ENCODE assay signal across 11 cellular contexts in genomic region chr22:19522190-19522880, GRCh38. TPM values are rescaled to one million over a fixed set of nuclear protein-coding genes. Genes with fewer than 3 reads are reported as not detected.
DNase-seq lines count a peak whose midpoint lies in the region; ATAC-seq and TF ChIP-seq lines count a peak whose summit lies in the region.
"Had no signal": no experiment of that assay in that cellular context is flagged by ENCODE, and none has a peak within 500 bp of the region (broad histone marks: within the 10 kb centered on the region; RNA-seq: fewer than 3 reads in every experiment).

No MANE protein-coding gene starts in this region.

- H3K4me1 ChIP-seq in vagina: peaks cover 20% of the 10 kb centered on the region
- H3K4me1 ChIP-seq: Caco-2 had no signal

- no peaks in the 10 kb centered on the region for H3K9me3 ChIP-seq in vagina
- H3K9me3 ChIP-seq: Caco-2 had no signal

- H3K9me3 Mint-ChIP-seq in activated naive CD8-positive, alpha-beta T cell treated with anti-CD3 and anti-CD28 coated beads, Interleukin-2, amount 10 ng/mL, durations not matched to agents 7 days and 5 days: no peaks in the 10 kb centered on the region
- no peaks in the 10 kb centered on the region for H3K9me3 Mint-ChIP-seq in HFFc6

- no peaks in the 10 kb centered on the region for H3K36me3 ChIP-seq in vagina

- no peaks in the 10 kb centered on the region for H3K27me3 ChIP-seq in vagina

- intact Hi-C loops in Right ventricle myocardium inferior (cut with DNase I) (loop anchor here (5.0 kb wide), 1 partner anchor 100 kb away; no protein-coding TSS in a partner anchor), left cardiac atrium (cut with DNase I) (loop anchor here (10.0 kb wide), 2 partner anchors 52 to 102 kb away; no protein-coding TSS in a partner anchor), vagina (cut with DNase I) (no loop called here)

- H3K27me3 Mint-ChIP-seq in activated naive CD8-positive, alpha-beta T cell treated with anti-CD3 and anti-CD28 coated beads, Interleukin-2, amount 10 ng/mL, durations not matched to agents 7 days and 5 days: peaks cover 24% of the 10 kb centered on the region
- H3K27me3 Mint-ChIP-seq in HFFc6 (ENCODE audit: insufficient read depth): peaks cover 22% of the 10 kb centered on the region

- no peak for TF ChIP-seq POLR2A in vagina (IDR thresholded peaks at IDR 0.05)

- ATAC-seq in Right ventricle myocardium inferior: peak; percentile 64
- ATAC-seq in left cardiac atrium: no peak
- no peak for ATAC-seq in activated naive CD8-positive, alpha-beta T cell treated with anti-CD3 and anti-CD28 coated beads, Interleukin-2, amount 10 ng/mL, durations not matched to agents 7 days and 5 days (ENCODE audit: low read depth)
- ATAC-seq in GM21717 (IDR thresholded peaks at IDR 0.05; ENCODE audit: unreplicated experiment): no peak
- no peak for ATAC-seq in HG03342 (IDR thresholded peaks at IDR 0.05; ENCODE audit: unreplicated experiment)

- H3K4me3 ChIP-seq in vagina: peak overlapping the region; percentile 38 to 44

- peaks cover 2% of the 10 kb centered on the region for H3K4me1 Mint-ChIP-seq in activated naive CD8-positive, alpha-beta T cell treated with anti-CD3 and anti-CD28 coated beads, Interleukin-2, amount 10 ng/mL, durations not matched to agents 7 days and 5 days
- peaks cover 3% of the 10 kb centered on the region for H3K4me1 Mint-ChIP-seq in HFFc6 (ENCODE audit: low read depth)

- no peak overlapping the region for H3K27ac Mint-ChIP-seq in activated naive CD8-positive, alpha-beta T cell treated with anti-CD3 and anti-CD28 coated beads, Interleukin-2, amount 10 ng/mL, durations not matched to agents 7 days and 5 days
- no peak overlapping the region for H3K27ac Mint-ChIP-seq in HFFc6

- peak overlapping the region; percentile 68 for H3K27ac ChIP-seq in vagina

- peaks cover 3% of the 10 kb centered on the region for H3K36me3 Mint-ChIP-seq in activated naive CD8-positive, alpha-beta T cell treated with anti-CD3 and anti-CD28 coated beads, Interleukin-2, amount 10 ng/mL, durations not matched to agents 7 days and 5 days
- 0 out of 2 replicates have a peak, but pooled peaks cover 3% of the 10 kb centered on the region for H3K36me3 Mint-ChIP-seq in HFFc6 (ENCODE audit: low read depth)

- H3K4me3 Mint-ChIP-seq in activated naive CD8-positive, alpha-beta T cell treated with anti-CD3 and anti-CD28 coated beads, Interleukin-2, amount 10 ng/mL, durations not matched to agents 7 days and 5 days: peak overlapping the region; percentile 12
- no peak overlapping the region for H3K4me3 Mint-ChIP-seq in HFFc6

- DNase-seq in Right ventricle myocardium inferior (ENCODE audit: missing footprints): no peak
- DNase-seq in left cardiac atrium: no peak
- DNase-seq in activated naive CD8-positive, alpha-beta T cell treated with anti-CD3 and anti-CD28 coated beads, Interleukin-2, amount 10 ng/mL, durations not matched to agents 7 days and 5 days: peak; percentile 33
- peak; percentile 72 for DNase-seq in medulla oblongata (ENCODE audit: extremely low spot score)
- DNase-seq in vagina (ENCODE audit: extremely low spot score in 2 of 2): peak in 1 of 2 donors; percentile 71
- DNase-seq in HFFc6: no peak
- DNase-seq: Caco-2, foreskin melanocyte, NCI-H187 had no signal

- POLR2A ChIA-PET in activated naive CD8-positive, alpha-beta T cell treated with anti-CD3 and anti-CD28 coated beads, Interleukin-2, amount 10 ng/mL, durations not matched to agents 7 days and 5 days (lab: Charles Lee): no interaction called here

- TF ChIP-seq CTCF in vagina (IDR thresholded peaks at IDR 0.05): no peak
- no peak for TF ChIP-seq CTCF in HFFc6 (IDR thresholded peaks at IDR 0.05)

RNA-seq across cellular contexts. Expression of gene CLDN5, which starts 1.9 kb away (rescaled TPM):
- 29.9 TPM for total RNA-seq in Right ventricle myocardium inferior
- 10 to 100 TPM; 23.3 to 42.1 TPM for total RNA-seq in left cardiac atrium
- not detected for total RNA-seq in activated naive CD8-positive, alpha-beta T cell treated with anti-CD3 and anti-CD28 coated beads, Interleukin-2, amount 10 ng/mL, durations not matched to agents 7 days and 5 days
- total RNA-seq in vagina: 228 TPM
- under 1 TPM in 1 of 6 experiments, not detected in 5; 0.16 TPM for total RNA-seq in HFFc6 (2021; fragmentation: NEBNext Ultra II Directional; extraction: Animal tissue kit (Norgen Biotek cat#: 25700))
- total RNA-seq: Caco-2 had no signal

RNA-seq across cellular contexts. Expression of gene CDC45, which starts 42.6 kb away (rescaled TPM):
- total RNA-seq in Right ventricle myocardium inferior (0.76 TPM), left cardiac atrium (1 to 10 TPM in 1 of 2 donors, under 1 TPM in 1; 0.34 to 2.1 TPM), vagina (0.74 TPM)
- 10 to 100 TPM; 54.2 to 56.1 TPM for total RNA-seq in activated naive CD8-positive, alpha-beta T cell treated with anti-CD3 and anti-CD28 coated beads, Interleukin-2, amount 10 ng/mL, durations not matched to agents 7 days and 5 days
- total RNA-seq in HFFc6 (2021; fragmentation: NEBNext Ultra II Directional; extraction: Animal tissue kit (Norgen Biotek cat#: 25700)): 10 to 100 TPM in 5 of 6 experiments, 1 to 10 TPM in 1; 8.8 to 17.4 (median 16.2) TPM

RNA-seq across cellular contexts. Expression of gene UFD1, which starts 43.3 kb away (rescaled TPM):
- 45.8 TPM for total RNA-seq in Right ventricle myocardium inferior
- 10 to 100 TPM; 43.8 to 46.9 TPM for total RNA-seq in left cardiac atrium
- 10 to 100 TPM; 58.2 to 68.7 TPM for total RNA-seq in activated naive CD8-positive, alpha-beta T cell treated with anti-CD3 and anti-CD28 coated beads, Interleukin-2, amount 10 ng/mL, durations not matched to agents 7 days and 5 days
- 66.8 TPM for total RNA-seq in vagina
- 100 to 1,000 TPM in 4 of 6 experiments, 10 to 100 TPM in 2; 94.9 to 134 (median 113) TPM for total RNA-seq in HFFc6 (2021; fragmentation: NEBNext Ultra II Directional; extraction: Animal tissue kit (Norgen Biotek cat#: 25700))

Comparison
In these comparisons a context has a peak if more than half of its experiments do, and no peak if none do; other contexts are left out.
1. DNase-seq: peak in activated naive CD8-positive, alpha-beta T cell treated with anti-CD3 and anti-CD28 coated beads, Interleukin-2, amount 10 ng/mL, durations not matched to agents 7 days and 5 days (single experiment) and medulla oblongata (single experiment); none in Right ventricle myocardium inferior (single experiment), left cardiac atrium (single experiment) and HFFc6 (single experiment).
2. RNA of gene CLDN5, which starts 1.9 kb away (total RNA-seq): 228 TPM in vagina (single experiment), 23.3 to 42.1 TPM in left cardiac atrium and 29.9 TPM in Right ventricle myocardium inferior (single experiment); not detected in activated naive CD8-positive, alpha-beta T cell treated with anti-CD3 and anti-CD28 coated beads, Interleukin-2, amount 10 ng/mL, durations not matched to agents 7 days and 5 days and 0.16 TPM in HFFc6; every median in the first group is over 10 times any median in the second.